Comparison of ENCODE assay signal across 1 cellular context in the genomic region with DNA sequence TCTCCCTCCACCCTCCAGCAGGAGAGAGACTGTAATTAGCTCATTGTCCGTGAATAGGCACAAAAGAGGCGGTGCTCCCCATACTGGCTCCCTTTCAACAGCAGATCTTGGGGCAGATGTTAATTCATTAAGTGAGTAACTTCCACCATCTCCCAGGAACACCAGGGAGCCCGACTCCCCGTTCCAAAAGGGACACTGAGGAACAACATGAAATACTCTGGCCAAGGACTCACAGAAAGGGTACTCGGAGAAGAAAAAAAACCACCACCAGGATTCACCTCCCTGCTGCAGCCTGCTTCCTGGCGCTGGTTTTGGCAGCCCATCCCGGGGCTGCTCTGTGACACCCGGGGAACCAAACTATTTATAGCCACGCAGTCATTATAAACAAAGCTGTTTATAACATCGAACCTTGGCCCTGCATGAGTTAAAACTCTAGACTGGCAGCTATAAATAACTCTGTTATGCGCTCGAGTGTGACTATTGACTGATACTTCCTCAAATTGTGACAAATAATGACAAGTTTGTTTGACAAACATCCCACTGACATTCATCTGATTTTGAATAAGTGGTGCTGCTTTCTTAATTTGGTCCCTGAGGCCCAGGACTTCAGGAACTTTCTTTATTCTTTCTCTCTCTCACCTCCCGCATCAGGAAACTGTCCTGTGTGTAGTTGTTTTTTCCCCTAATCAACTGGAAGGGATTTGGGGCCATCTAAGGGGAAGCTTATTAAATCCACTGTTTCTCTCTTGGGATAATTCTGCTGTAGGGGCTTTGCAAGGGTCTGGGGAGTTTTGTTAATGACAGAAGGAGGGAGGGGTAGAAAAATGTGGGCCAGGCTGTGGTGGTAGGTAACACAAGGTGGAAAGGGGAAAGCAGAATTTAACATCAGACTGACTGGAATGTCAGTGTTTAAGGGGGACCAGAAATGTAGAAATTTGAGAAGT.
TF ChIP-seq lines count a peak whose summit lies in the region.

No MANE protein-coding gene starts in this region.

TF ChIP-seq in liver, 16 proteins besides CTCF, POLR2A, EP300 and RAD21 (continued from another document):
- TF ChIP-seq, protein P1, sequence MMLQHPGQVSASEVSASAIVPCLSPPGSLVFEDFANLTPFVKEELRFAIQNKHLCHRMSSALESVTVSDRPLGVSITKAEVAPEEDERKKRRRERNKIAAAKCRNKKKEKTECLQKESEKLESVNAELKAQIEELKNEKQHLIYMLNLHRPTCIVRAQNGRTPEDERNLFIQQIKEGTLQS (IDR thresholded peaks at IDR 0.05): no peak
- TF ChIP-seq, protein P2, sequence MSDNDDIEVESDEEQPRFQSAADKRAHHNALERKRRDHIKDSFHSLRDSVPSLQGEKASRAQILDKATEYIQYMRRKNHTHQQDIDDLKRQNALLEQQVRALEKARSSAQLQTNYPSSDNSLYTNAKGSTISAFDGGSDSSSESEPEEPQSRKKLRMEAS (IDR thresholded peaks at IDR 0.05): no peak
- no peak for TF ChIP-seq NR2F2 (IDR thresholded peaks at IDR 0.05)
- no peak for TF ChIP-seq YY1 (IDR thresholded peaks at IDR 0.05)
- TF ChIP-seq, protein P3, sequence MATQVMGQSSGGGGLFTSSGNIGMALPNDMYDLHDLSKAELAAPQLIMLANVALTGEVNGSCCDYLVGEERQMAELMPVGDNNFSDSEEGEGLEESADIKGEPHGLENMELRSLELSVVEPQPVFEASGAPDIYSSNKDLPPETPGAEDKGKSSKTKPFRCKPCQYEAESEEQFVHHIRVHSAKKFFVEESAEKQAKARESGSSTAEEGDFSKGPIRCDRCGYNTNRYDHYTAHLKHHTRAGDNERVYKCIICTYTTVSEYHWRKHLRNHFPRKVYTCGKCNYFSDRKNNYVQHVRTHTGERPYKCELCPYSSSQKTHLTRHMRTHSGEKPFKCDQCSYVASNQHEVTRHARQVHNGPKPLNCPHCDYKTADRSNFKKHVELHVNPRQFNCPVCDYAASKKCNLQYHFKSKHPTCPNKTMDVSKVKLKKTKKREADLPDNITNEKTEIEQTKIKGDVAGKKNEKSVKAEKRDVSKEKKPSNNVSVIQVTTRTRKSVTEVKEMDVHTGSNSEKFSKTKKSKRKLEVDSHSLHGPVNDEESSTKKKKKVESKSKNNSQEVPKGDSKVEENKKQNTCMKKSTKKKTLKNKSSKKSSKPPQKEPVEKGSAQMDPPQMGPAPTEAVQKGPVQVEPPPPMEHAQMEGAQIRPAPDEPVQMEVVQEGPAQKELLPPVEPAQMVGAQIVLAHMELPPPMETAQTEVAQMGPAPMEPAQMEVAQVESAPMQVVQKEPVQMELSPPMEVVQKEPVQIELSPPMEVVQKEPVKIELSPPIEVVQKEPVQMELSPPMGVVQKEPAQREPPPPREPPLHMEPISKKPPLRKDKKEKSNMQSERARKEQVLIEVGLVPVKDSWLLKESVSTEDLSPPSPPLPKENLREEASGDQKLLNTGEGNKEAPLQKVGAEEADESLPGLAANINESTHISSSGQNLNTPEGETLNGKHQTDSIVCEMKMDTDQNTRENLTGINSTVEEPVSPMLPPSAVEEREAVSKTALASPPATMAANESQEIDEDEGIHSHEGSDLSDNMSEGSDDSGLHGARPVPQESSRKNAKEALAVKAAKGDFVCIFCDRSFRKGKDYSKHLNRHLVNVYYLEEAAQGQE (IDR thresholded peaks at IDR 0.05): no peak
- TF ChIP-seq RXRA (IDR thresholded peaks at IDR 0.05): no peak
